Comparison of ENCODE assay signal across 1 cellular context in the genomic region with DNA sequence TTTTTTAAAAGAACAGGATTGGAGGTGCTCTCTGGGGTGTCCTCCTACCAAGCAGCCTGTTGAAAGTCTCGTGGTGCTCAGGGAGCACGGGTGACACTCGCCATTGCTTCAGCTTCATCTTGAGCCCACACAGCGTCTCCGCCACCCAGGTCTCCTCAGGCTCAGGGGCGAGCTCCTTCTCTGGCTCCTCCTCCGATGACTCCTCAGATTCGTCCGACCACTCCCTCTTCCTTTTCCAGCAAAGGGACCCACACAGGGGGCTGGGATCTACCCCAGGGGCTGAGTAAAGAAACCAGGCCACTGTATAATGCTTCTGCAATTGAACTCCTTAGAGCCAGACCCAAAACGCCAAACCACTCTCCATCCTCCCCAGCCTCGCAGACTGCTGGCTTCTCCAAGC. TPM values are rescaled to one million over a fixed set of nuclear protein-coding genes. Genes with fewer than 3 reads are reported as not detected.
"Had no signal": no experiment of that assay in that cellular context is flagged by ENCODE, and none has a peak within 500 bp of the region (broad histone marks: within the 10 kb centered on the region; RNA-seq: fewer than 3 reads in every experiment).

No MANE protein-coding gene starts in this region.

RNA-seq across cellular contexts. Expression of gene GDPD1, which starts 40.7 kb away (rescaled TPM):
- total RNA-seq: ascending aorta had no signal
